ENCODE assay signal across 26 cellular contexts in the genomic region with DNA sequence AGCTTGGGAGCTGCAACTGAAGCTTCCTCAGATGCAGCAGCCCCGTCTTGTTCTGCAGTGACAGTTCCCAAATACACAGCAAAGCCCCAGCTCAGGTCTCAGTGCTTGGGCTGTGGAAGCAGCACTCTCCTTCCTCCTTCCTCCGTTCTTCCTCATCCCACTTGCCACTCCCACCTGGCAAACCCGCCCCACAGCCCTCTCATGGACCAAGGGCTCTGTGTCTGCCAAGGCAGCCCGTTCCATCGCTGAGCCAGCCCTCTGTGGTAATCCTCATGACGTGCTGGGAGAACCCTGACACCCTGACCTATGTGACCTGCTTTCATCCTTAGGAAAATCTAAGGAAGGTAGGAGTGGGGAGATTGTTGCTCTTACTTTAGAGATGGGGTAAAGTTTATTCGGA.
"Had no signal": no experiment of that assay in that cellular context is flagged by ENCODE, and none has a peak within 500 bp of the region (broad histone marks: within the 10 kb centered on the region; RNA-seq: fewer than 3 reads in every experiment).

No MANE protein-coding gene starts in this region.

- H3K27ac Mint-ChIP-seq: activated naive CD4-positive, alpha-beta T cell treated with anti-CD3 and anti-CD28 coated beads for 36 hours; activated naive CD8-positive, alpha-beta T cell treated with anti-CD3 and anti-CD28 coated beads for 36 hours; endodermal cell; naive B cell; nephron progenitor cell had no signal

- H3K4me3 ChIP-seq: adrenal gland, ascending aorta, esophagus muscularis mucosa, heart right ventricle, lower lobe of right lung, pancreas, right atrium auricular region, thoracic aorta, vagina had no signal

- H3K9me3 Mint-ChIP-seq: activated naive CD4-positive, alpha-beta T cell treated with anti-CD3 and anti-CD28 coated beads for 36 hours; activated naive CD8-positive, alpha-beta T cell treated with anti-CD3 and anti-CD28 coated beads for 36 hours; endodermal cell; nephron progenitor cell had no signal

- H3K36me3 Mint-ChIP-seq: activated naive CD8-positive, alpha-beta T cell treated with anti-CD3 and anti-CD28 coated beads for 36 hours had no signal

- H3K9me3 ChIP-seq: adrenal gland, ascending aorta, esophagus muscularis mucosa, heart right ventricle, lower lobe of right lung, pancreas, right atrium auricular region, thoracic aorta, vagina had no signal

- H3K27me3 ChIP-seq: ascending aorta, brain microvascular endothelial cell, heart right ventricle, pancreas, right atrium auricular region, vagina had no signal

- ATAC-seq: foreskin keratinocyte, heart right ventricle, left lobe of liver, lower lobe of right lung, pancreas had no signal

- FAIRE-seq: pancreas had no signal

- H3K4me1 ChIP-seq: adrenal gland, ascending aorta, esophagus muscularis mucosa, foreskin keratinocyte, lower lobe of right lung, pancreas, right atrium auricular region had no signal

- H3K36me3 ChIP-seq: adrenal gland, ascending aorta, brain microvascular endothelial cell, esophagus muscularis mucosa, heart right ventricle, lower lobe of right lung, pancreas, right atrium auricular region, thoracic aorta, vagina had no signal

- H3K27ac ChIP-seq: adrenal gland, ascending aorta, brain microvascular endothelial cell, esophagus muscularis mucosa, foreskin keratinocyte, heart right ventricle, lower lobe of right lung, pancreas, right atrium auricular region, thoracic aorta, vagina had no signal

- H3K4me1 Mint-ChIP-seq: activated naive CD8-positive, alpha-beta T cell treated with anti-CD3 and anti-CD28 coated beads for 36 hours had no signal

- DNase-seq: activated CD4-positive, alpha-beta T cell treated with anti-CD3 and anti-CD28 coated beads for 4 hours; activated CD4-positive, alpha-beta T cell treated with anti-CD3 and anti-CD28 coated beads, Interleukin-2, amount 50 U/mL, for 4 hours; activated CD4-positive, CD25-positive, alpha-beta regulatory T cell; activated CD8-positive, alpha-beta memory T cell treated with anti-CD3 and anti-CD28 coated beads for 24 hours; activated effector memory CD4-positive, alpha-beta T cell treated with Interleukin-2 at 50 U/mL for 16 hours; activated naive CD4-positive, alpha-beta T cell treated with anti-CD3 and anti-CD28 coated beads for 36 hours; activated naive CD8-positive, alpha-beta T cell treated with anti-CD3 and anti-CD28 coated beads for 36 hours; adrenal gland; brain microvascular endothelial cell; endodermal cell; foreskin keratinocyte; heart right ventricle; lower lobe of right lung; naive B cell; nephron progenitor cell; stimulated activated CD4-positive, alpha-beta T cell treated with anti-CD3 and anti-CD28 coated beads, Interleukin-2, amount 100 ng/mL, for 48 hours; stimulated activated naive CD4-positive, alpha-beta T cell treated with Interleukin-2 at 50 U/mL for 16 hours; T-helper 1 cell; trophoblast cell had no signal

- H3K4me3 Mint-ChIP-seq: activated naive CD4-positive, alpha-beta T cell treated with anti-CD3 and anti-CD28 coated beads for 36 hours; activated naive CD8-positive, alpha-beta T cell treated with anti-CD3 and anti-CD28 coated beads for 36 hours; endodermal cell; naive B cell; nephron progenitor cell had no signal
